Comparison of ENCODE assay signal across 8 cellular contexts in the genomic region with DNA sequence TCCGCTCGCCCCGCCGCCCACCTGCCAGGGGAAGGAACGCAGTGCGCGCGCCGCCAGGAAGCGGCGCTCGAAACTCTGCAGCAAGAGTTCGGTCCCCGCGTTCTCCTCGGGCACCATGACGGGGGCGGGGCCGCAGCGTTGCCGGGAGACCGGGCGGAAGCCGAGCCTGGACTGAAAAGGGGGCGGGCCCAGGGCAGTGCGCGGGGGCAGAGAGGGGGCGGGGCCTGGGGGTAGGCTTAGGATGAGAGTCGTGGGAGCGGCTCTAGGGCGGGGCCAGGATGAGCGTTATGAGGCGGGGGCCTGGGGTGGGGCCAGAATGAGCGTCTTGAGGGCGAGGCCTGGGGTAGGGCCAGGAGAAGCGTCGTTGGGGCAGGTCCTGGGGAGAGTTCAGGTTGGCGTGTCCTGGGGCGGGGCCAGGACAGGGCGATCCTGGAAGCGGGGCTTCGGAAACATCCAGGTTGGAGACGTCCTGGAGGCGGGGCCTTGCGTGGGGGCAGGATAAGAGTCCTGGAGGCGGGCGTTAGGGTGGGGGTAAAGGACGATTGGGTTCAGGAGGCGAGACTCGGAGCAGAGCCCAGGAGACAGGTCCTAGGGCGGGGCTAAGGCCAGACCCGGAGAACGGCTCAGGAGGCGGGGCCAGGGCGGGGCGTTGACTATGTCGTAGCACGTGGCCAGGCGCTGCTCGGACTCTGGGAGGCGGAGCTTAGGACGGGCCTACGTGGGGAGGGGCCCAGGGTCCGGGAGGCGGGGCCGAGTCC. TPM values are rescaled to one million over a fixed set of nuclear protein-coding genes. Genes with fewer than 3 reads are reported as not detected.
DNase-seq lines count a peak whose midpoint lies in the region; ATAC-seq and TF ChIP-seq lines count a peak whose summit lies in the region.
"Not testable (repeated sequence)": the region's sequence is repeated elsewhere in the genome, so short reads cannot be mapped to it uniquely, and the experiment has no call there.

No MANE protein-coding gene starts in this region.

- peak overlapping the region; percentile 96 for H3K4me2 ChIP-seq in OCI-LY7 (ENCODE audit: low read length)

- not testable (repeated sequence) for TF ChIP-seq CTCF in Calu3 (IDR thresholded peaks at IDR 0.05; ENCODE audit: unreplicated experiment); OCI-LY7 (conservative IDR thresholded peaks at IDR 0.05; ENCODE audit: low read length)

- peaks cover 25% of the 10 kb centered on the region for H3K36me3 Mint-ChIP-seq in Calu3 (ENCODE audit: insufficient read depth, unreplicated experiment)
- not testable (repeated sequence) for H3K36me3 Mint-ChIP-seq in IgD-negative memory B cell

- H3K27ac ChIP-seq in OCI-LY7 (ENCODE audit: low read depth, low read length, poor library complexity, severe bottlenecking) (peak overlapping the region; percentile 58), epithelial cell of prostate (peak overlapping the region; percentile 45)

- H3K4me3 Mint-ChIP-seq in Calu3 (ENCODE audit: low read depth, unreplicated experiment) (peak overlapping the region; percentile 87), IgD-negative memory B cell (peak overlapping the region; percentile 91 to 99 (median 97))

- peak overlapping the region; percentile 91 for H3K27ac Mint-ChIP-seq in Calu3 (ENCODE audit: unreplicated experiment)
- H3K27ac Mint-ChIP-seq in IgD-negative memory B cell = peak overlapping the region; percentile 94 to 98 (median 97)

- intact Hi-C loops in Calu3 (cut with micrococcal nuclease; ENCODE audit: unreplicated experiment) = not testable (repeated sequence)
- intact Hi-C loops in OCI-LY7 (cut with micrococcal nuclease; ENCODE audit: unreplicated experiment) = loop anchor here (5.0 kb wide), 1 partner anchor 45 kb away; a partner anchor contains a TSS

- H3K4me1 ChIP-seq in OCI-LY7 (ENCODE audit: insufficient read depth, low read length, poor library complexity, severe bottlenecking) = peaks cover 14% of the 10 kb centered on the region
- H3K4me1 ChIP-seq in mononuclear cell (ENCODE audit: insufficient read depth, low read length) = not testable (repeated sequence)

- DNase-seq in Calu3 (peak; percentile 99), OCI-LY7 (ENCODE audit: low spot score) (peak; percentile 94), activated T-cell treated with anti-CD3 and anti-CD28 coated beads for 4 hours (peak; percentile 93), epithelial cell of prostate (ENCODE audit: low read depth, low spot score) (peak; percentile 93)
- DNase-seq in stimulated activated CD8-positive, alpha-beta memory T cell treated with anti-CD3 and anti-CD28 coated beads, Interleukin-2, amount 100 ng/mL, for 48 hours (ENCODE audit: low read depth in 2 of 2) = peak; percentile 96 to 98

- H3K9me3 ChIP-seq in OCI-LY7 (ENCODE audit: low read length); mononuclear cell (ENCODE audit: low read depth, low read length): not testable (repeated sequence)

- not testable (repeated sequence) for H3K9me2 ChIP-seq in OCI-LY7 (ENCODE audit: insufficient read depth, low read length)

- H3K27me3 ChIP-seq in mononuclear cell (ENCODE audit: insufficient read depth, low read length) = not testable (repeated sequence)

- H3K4me1 Mint-ChIP-seq in Calu3 (ENCODE audit: low read depth, unreplicated experiment) = peaks cover 14% of the 10 kb centered on the region
- not testable (repeated sequence) for H3K4me1 Mint-ChIP-seq in IgD-negative memory B cell

- POLR2A ChIA-PET in OCI-LY7 (lab: Charles Lee) = not testable (repeated sequence)

- H3K36me3 ChIP-seq in OCI-LY7 (ENCODE audit: insufficient read depth, low read length) = not testable (repeated sequence)

- H3K27me3 Mint-ChIP-seq in Calu3 (ENCODE audit: unreplicated experiment) = peaks cover 14% of the 10 kb centered on the region
- not testable (repeated sequence) for H3K27me3 Mint-ChIP-seq in IgD-negative memory B cell

- CTCF ChIA-PET in Calu3 (lab: Charles Lee) = not testable (repeated sequence)
- CTCF ChIA-PET in OCI-LY7 (lab: Charles Lee; ENCODE audit: unreplicated experiment) = interaction anchor here (0.6 kb wide), 1 partner anchor 201 kb away, joined by 3 read pairs; no protein-coding TSS in a partner anchor

- H3K4me3 ChIP-seq in OCI-LY7 (ENCODE audit: low read depth, low read length, poor library complexity, severe bottlenecking) = peak overlapping the region; percentile 67
- peak overlapping the region; percentile 54 for H3K4me3 ChIP-seq in mononuclear cell (ENCODE audit: low read length)

- not testable (repeated sequence) for H4K20me1 ChIP-seq in OCI-LY7 (ENCODE audit: insufficient read depth, low read length)

- H2AFZ ChIP-seq in OCI-LY7 (ENCODE audit: low read length) = peak overlapping the region; percentile 88

- not testable (repeated sequence) for BruUV-seq in Calu3 (replicated peaks; lab: Mats Ljungman, UMichigan); OCI-LY7 (replicated peaks; lab: Mats Ljungman, UMichigan)

- not testable (repeated sequence) for H3K79me2 ChIP-seq in OCI-LY7 (ENCODE audit: insufficient read depth, low read depth, low read length)

- ATAC-seq in GM21576 (IDR thresholded peaks at IDR 0.05; ENCODE audit: unreplicated experiment) = peak; percentile 91

- H3K9me3 Mint-ChIP-seq in Calu3 (ENCODE audit: low read depth, unreplicated experiment); IgD-negative memory B cell: not testable (repeated sequence)

RNA-seq across cellular contexts. Expression of a gene that starts 43.6 kb away (rescaled TPM):
- total RNA-seq in Calu3 (2022) (65.5 and 66.0 TPM in 2 replicates), OCI-LY7 (2022) (95.1 and 95.7 TPM in 2 replicates), mononuclear cell (15.2 TPM)
- 33.0 TPM for polyA plus RNA-seq in IgD-negative memory B cell
- total RNA-seq in OCI-LY7 (2014; rRNA removed; shearing (Covaris generic)) = 82.3 and 100 TPM in 2 replicates

Comparison
In these comparisons a context has a peak if more than half of its experiments do, and no peak if none do; other contexts are left out.
1. Peak in every context shown above with its lines: DNase-seq, ATAC-seq, H3K4me3 ChIP-seq and H3K27ac ChIP-seq.